24 cellular contexts compared by ENCODE assay signal in genomic region chr6:13368079-13368478, GRCh38. TPM values are rescaled to one million over a fixed set of nuclear protein-coding genes. Genes with fewer than 3 reads are reported as not detected.
A peak's percentile ranks its signal among the peaks of the same experiment; 100 is the strongest.
DNase-seq lines count a peak whose midpoint lies in the region; ATAC-seq and TF ChIP-seq lines count a peak whose summit lies in the region.
"Had no signal": no experiment of that assay in that cellular context is flagged by ENCODE, and none has a peak within 500 bp of the region (broad histone marks: within the 10 kb centered on the region; RNA-seq: fewer than 3 reads in every experiment).

No MANE protein-coding gene starts in this region.

- TF ChIP-seq CTCF in right atrium auricular region (IDR thresholded peaks at IDR 0.05), result no peak
- TF ChIP-seq CTCF in type B pancreatic cell (conservative IDR thresholded peaks at IDR 0.05), result no peak

- peaks cover 0 to 65% of the 10 kb centered on the region in 2 donors for H3K4me1 ChIP-seq in right atrium auricular region
- H3K4me1 ChIP-seq: Peyer's patch had no signal

- intact Hi-C loops in Right ventricle myocardium inferior (cut with DNase I), result no loop called here
- intact Hi-C loops in cardiac septum (cut with DNase I), result loop anchor here (10.0 kb wide), 1 partner anchor 167 kb away; no protein-coding TSS in a partner anchor

- no peak overlapping the region for H3K27ac Mint-ChIP-seq in type B pancreatic cell
- H3K27ac Mint-ChIP-seq: activated CD4-positive, alpha-beta memory T cell treated with anti-CD3 and anti-CD28 coated beads, Interleukin-2, amount 10 ng/mL, durations not matched to agents 7 days and 5 days; CD4-positive, alpha-beta memory T cell had no signal

- H3K4me3 Mint-ChIP-seq in type B pancreatic cell, result no peak overlapping the region
- H3K4me3 Mint-ChIP-seq: activated CD4-positive, alpha-beta memory T cell treated with anti-CD3 and anti-CD28 coated beads, Interleukin-2, amount 10 ng/mL, durations not matched to agents 7 days and 5 days; neural crest cell had no signal

- peak; percentile 34 for DNase-seq in Right ventricle myocardium inferior (ENCODE audit: missing footprints)
- no peak for DNase-seq in cardiac septum (ENCODE audit: low spot score)
- peak; percentile 20 for DNase-seq in dermis blood vessel endothelial cell
- no peak for DNase-seq in right atrium auricular region (ENCODE audit: low spot score)
- no peak for DNase-seq in type B pancreatic cell (ENCODE audit: extremely low spot score, unreplicated experiment)
- DNase-seq in cerebellum (ENCODE audit: low spot score), result no peak
- no peak for DNase-seq in D341Med (ENCODE audit: low spot score)
- no peak for DNase-seq in central memory CD4-positive, alpha-beta T cell
- DNase-seq: activated CD4-positive, alpha-beta memory T cell treated with anti-CD3 and anti-CD28 coated beads, Interleukin-2, amount 10 ng/mL, durations not matched to agents 7 days and 5 days; activated CD4-positive, CD25-positive, alpha-beta regulatory T cell; activated naive CD4-positive, alpha-beta T cell; activated T-cell treated with anti-CD3 and anti-CD28 coated beads, Interleukin-2, amount 50 U/mL, for 1 hour; aorta; CD4-positive, alpha-beta memory T cell; DMS79 treated with DMSO at 0.1 percent for 48 hours; KG1; kidney glomerular epithelial cell; midbrain; NK-92 treated with Interleukin-12 subunit alpha and Interleukin-12 subunit beta, amount 100 ng/mL, for 24 hours; Peyer's patch; spleen; stimulated activated CD8-positive, alpha-beta memory T cell treated with anti-CD3 and anti-CD28 coated beads, Interleukin-4, amount 100 ng/mL, for 48 hours; T-helper 9 cell had no signal

- H3K36me3 ChIP-seq in right atrium auricular region, result peaks cover 18% of the 10 kb centered on the region

- H3K4me1 Mint-ChIP-seq in type B pancreatic cell (ENCODE audit: unreplicated experiment), result peaks cover 38% of the 10 kb centered on the region
- H3K4me1 Mint-ChIP-seq: activated CD4-positive, alpha-beta memory T cell treated with anti-CD3 and anti-CD28 coated beads, Interleukin-2, amount 10 ng/mL, durations not matched to agents 7 days and 5 days; CD4-positive, alpha-beta memory T cell had no signal

- H3K9me3 ChIP-seq in right atrium auricular region, result no peaks in the 10 kb centered on the region
- H3K9me3 ChIP-seq: Peyer's patch, spleen had no signal

- no peak overlapping the region for H3K4me3 ChIP-seq in right atrium auricular region
- H3K4me3 ChIP-seq: Peyer's patch, spleen had no signal

- no peaks in the 10 kb centered on the region for H3K27me3 ChIP-seq in right atrium auricular region
- H3K27me3 ChIP-seq: Peyer's patch, spleen had no signal

- H3K27ac ChIP-seq in right atrium auricular region, result peak overlapping the region; percentile 56 to 60
- H3K27ac ChIP-seq: Peyer's patch had no signal

- no peaks in the 10 kb centered on the region for H3K9me3 Mint-ChIP-seq in type B pancreatic cell
- H3K9me3 Mint-ChIP-seq: activated CD4-positive, alpha-beta memory T cell treated with anti-CD3 and anti-CD28 coated beads, Interleukin-2, amount 10 ng/mL, durations not matched to agents 7 days and 5 days; CD4-positive, alpha-beta memory T cell; neural crest cell had no signal

- peak; percentile 72 for ATAC-seq in Right ventricle myocardium inferior

- no peaks in the 10 kb centered on the region for H3K36me3 Mint-ChIP-seq in type B pancreatic cell
- H3K36me3 Mint-ChIP-seq: CD4-positive, alpha-beta memory T cell had no signal

- no peaks in the 10 kb centered on the region for H3K27me3 Mint-ChIP-seq in type B pancreatic cell
- H3K27me3 Mint-ChIP-seq: CD4-positive, alpha-beta memory T cell had no signal

RNA-seq across cellular contexts. Expression of gene TBC1D7, which starts 39.7 kb away (rescaled TPM):
- total RNA-seq in Right ventricle myocardium inferior (32.2 TPM), cardiac septum (30.5 TPM), dermis blood vessel endothelial cell (15.0 and 16.6 TPM in 2 replicates), right atrium auricular region (10 to 100 TPM; 15.0 to 27.0 TPM), type B pancreatic cell (ENCODE audit: low replicate concordance) (26.2 and 28.7 TPM in 2 replicates), cerebellum (45.0 TPM)

Comparison
In these comparisons a context has a peak if more than half of its experiments do, and no peak if none do; other contexts are left out.
1. DNase-seq: peak in Right ventricle myocardium inferior (single experiment) and dermis blood vessel endothelial cell (single experiment); none in cardiac septum (single experiment), right atrium auricular region (single experiment), type B pancreatic cell (single experiment), cerebellum (single experiment), D341Med (single experiment) and central memory CD4-positive, alpha-beta T cell (single experiment).